ENCODE assay signal across 12 cellular contexts in genomic region chr2:160836755-160837154, GRCh38.
DNase-seq lines count a peak whose midpoint lies in the region; ATAC-seq, FAIRE-seq and TF ChIP-seq lines count a peak whose summit lies in the region.
"Had no signal": no experiment of that assay in that cellular context is flagged by ENCODE, and none has a peak within 500 bp of the region (broad histone marks: within the 10 kb centered on the region; RNA-seq: fewer than 3 reads in every experiment).

No MANE protein-coding gene starts in this region.

- H3K27ac ChIP-seq in astrocyte (ENCODE audit: low read depth, low read length) = peak overlapping the region; percentile 52

- no peaks in the 10 kb centered on the region for H3K79me2 ChIP-seq in astrocyte (ENCODE audit: insufficient read depth, low read length)

- H3K4me3 ChIP-seq in astrocyte (ENCODE audit: insufficient read depth, low read depth, low read length) = no peak overlapping the region

- ATAC-seq in stimulated activated effector memory CD8-positive, alpha-beta T cell treated with anti-CD3 and anti-CD28 coated beads, Interleukin-12 subunit alpha, Interleukin-12 subunit beta, amount 100 ng/mL, for 72 hours = no peak
- ATAC-seq: esophagus mucosa had no signal

- H3K4me1 ChIP-seq in astrocyte (ENCODE audit: insufficient read depth, low read length) = peaks cover 16% of the 10 kb centered on the region

- peak overlapping the region; percentile 68 for H3K27ac Mint-ChIP-seq in HFFc6
- peak overlapping the region; percentile 93 for H3K27ac Mint-ChIP-seq in astrocyte (ENCODE audit: unreplicated experiment)
- peak overlapping the region; percentile 4 for H3K27ac Mint-ChIP-seq in type B pancreatic cell
- no peak overlapping the region for H3K27ac Mint-ChIP-seq in stimulated activated effector memory CD8-positive, alpha-beta T cell treated with anti-CD3 and anti-CD28 coated beads, Interleukin-12 subunit alpha, Interleukin-12 subunit beta, amount 100 ng/mL, for 72 hours
- H3K27ac Mint-ChIP-seq: H9 had no signal

- DNase-seq in HFFc6 (peak; percentile 92), astrocyte (ENCODE audit: low read depth) (peak; percentile 98), islet precursor cell (peak; percentile 77), type B pancreatic cell (ENCODE audit: extremely low spot score, unreplicated experiment) (no peak), GM20000 (ENCODE audit: low spot score) (no peak), NCI-H2081 treated with DMSO at 0.1 percent for 48 hours (lab: John Stamatoyannopoulos, UW) (no peak)
- no peak for DNase-seq in stimulated activated effector memory CD8-positive, alpha-beta T cell treated with anti-CD3 and anti-CD28 coated beads, Interleukin-12 subunit alpha, Interleukin-12 subunit beta, amount 100 ng/mL, for 72 hours (ENCODE audit: low spot score in 2 of 2)
- DNase-seq: GDM1, H9, NCI-H1105 treated with DMSO at 0.1 percent for 48 hours, NCI-H82 had no signal

- H3K9me3 Mint-ChIP-seq in HFFc6 = no peaks in the 10 kb centered on the region
- peaks cover 4% of the 10 kb centered on the region for H3K9me3 Mint-ChIP-seq in astrocyte (ENCODE audit: unreplicated experiment)
- peaks cover 5% of the 10 kb centered on the region for H3K9me3 Mint-ChIP-seq in type B pancreatic cell
- H3K9me3 Mint-ChIP-seq in stimulated activated effector memory CD8-positive, alpha-beta T cell treated with anti-CD3 and anti-CD28 coated beads, Interleukin-12 subunit alpha, Interleukin-12 subunit beta, amount 100 ng/mL, for 72 hours = peaks cover 4% of the 10 kb centered on the region

- H3K4me2 ChIP-seq in astrocyte (ENCODE audit: low read length) = peak overlapping the region; percentile 32

- no peaks in the 10 kb centered on the region for H3K9me3 ChIP-seq in astrocyte (ENCODE audit: insufficient read depth, low read depth, low read length)

- no peaks in the 10 kb centered on the region; the same call in 1 of the 2 replicates for H3K36me3 Mint-ChIP-seq in HFFc6 (ENCODE audit: low read depth)
- H3K36me3 Mint-ChIP-seq in astrocyte (ENCODE audit: low read depth, unreplicated experiment) = no peaks in the 10 kb centered on the region
- H3K36me3 Mint-ChIP-seq in type B pancreatic cell = peaks cover 3% of the 10 kb centered on the region
- no peaks in the 10 kb centered on the region for H3K36me3 Mint-ChIP-seq in stimulated activated effector memory CD8-positive, alpha-beta T cell treated with anti-CD3 and anti-CD28 coated beads, Interleukin-12 subunit alpha, Interleukin-12 subunit beta, amount 100 ng/mL, for 72 hours

- H3K4me1 Mint-ChIP-seq in HFFc6 (ENCODE audit: low read depth) (peaks cover 31% of the 10 kb centered on the region), astrocyte (ENCODE audit: low read depth, unreplicated experiment) (peaks cover 28% of the 10 kb centered on the region), type B pancreatic cell (ENCODE audit: unreplicated experiment) (peaks cover 14% of the 10 kb centered on the region)
- H3K4me1 Mint-ChIP-seq in stimulated activated effector memory CD8-positive, alpha-beta T cell treated with anti-CD3 and anti-CD28 coated beads, Interleukin-12 subunit alpha, Interleukin-12 subunit beta, amount 100 ng/mL, for 72 hours = no peaks in the 10 kb centered on the region

- no peak overlapping the region for H2AFZ ChIP-seq in astrocyte (ENCODE audit: low read depth, low read length)

- TF ChIP-seq CTCF in HFFc6 (IDR thresholded peaks at IDR 0.05) = no peak
- TF ChIP-seq CTCF in astrocyte (IDR thresholded peaks at IDR 0.05; ENCODE audit: insufficient read depth, low read depth, low read length) = no peak
- no peak for TF ChIP-seq CTCF in type B pancreatic cell (conservative IDR thresholded peaks at IDR 0.05)
- no peak for TF ChIP-seq CTCF in GM20000 (IDR thresholded peaks at IDR 0.05; ENCODE audit: extremely low read depth, missing control alignments)

- H3K27me3 ChIP-seq in astrocyte (ENCODE audit: insufficient read depth, low read length) = no peaks in the 10 kb centered on the region

- H3K9ac ChIP-seq in astrocyte (ENCODE audit: low read length) = peak overlapping the region; percentile 1

- peak; percentile 96 for FAIRE-seq in astrocyte (lab: Jason Lieb, UNC)

- no peaks in the 10 kb centered on the region for H4K20me1 ChIP-seq in astrocyte (ENCODE audit: insufficient read depth, low read length)

- H3K4me3 Mint-ChIP-seq in HFFc6 (peak overlapping the region; percentile 44), astrocyte (ENCODE audit: unreplicated experiment) (no peak overlapping the region), type B pancreatic cell (no peak overlapping the region)
- H3K4me3 Mint-ChIP-seq in stimulated activated effector memory CD8-positive, alpha-beta T cell treated with anti-CD3 and anti-CD28 coated beads, Interleukin-12 subunit alpha, Interleukin-12 subunit beta, amount 100 ng/mL, for 72 hours = no peak overlapping the region
- H3K4me3 Mint-ChIP-seq: H9 had no signal

- no peaks in the 10 kb centered on the region for H3K36me3 ChIP-seq in astrocyte (ENCODE audit: insufficient read depth, low read length)

- H3K27me3 Mint-ChIP-seq in HFFc6 (ENCODE audit: insufficient read depth) (peaks cover 1% of the 10 kb centered on the region; the same call in 1 of the 2 replicates), astrocyte (ENCODE audit: low read depth, unreplicated experiment) (no peaks in the 10 kb centered on the region), type B pancreatic cell (no peaks in the 10 kb centered on the region)

Comparison
In these comparisons a context has a peak if more than half of its experiments do, and no peak if none do; other contexts are left out.
1. DNase-seq: peak in HFFc6 (single experiment), astrocyte (single experiment) and islet precursor cell (single experiment); none in type B pancreatic cell (single experiment), GM20000 (single experiment), NCI-H2081 treated with DMSO at 0.1 percent for 48 hours (single experiment) and stimulated activated effector memory CD8-positive, alpha-beta T cell treated with anti-CD3 and anti-CD28 coated beads, Interleukin-12 subunit alpha, Interleukin-12 subunit beta, amount 100 ng/mL, for 72 hours (0 of 2).